In genomic region chr1:175036476-175036875, GRCh38 we compare ENCODE assay signal across 24 cellular contexts. TPM values are rescaled to one million over a fixed set of nuclear protein-coding genes. Genes with fewer than 3 reads are reported as not detected.
"Had no signal": no experiment of that assay in that cellular context is flagged by ENCODE, and none has a peak within 500 bp of the region (broad histone marks: within the 10 kb centered on the region; RNA-seq: fewer than 3 reads in every experiment).

No MANE protein-coding gene starts in this region.

- DNase-seq: immature natural killer cell; kidney; left ventricle myocardium inferior; midbrain; mucosa of descending colon; naive thymus-derived CD4-positive, alpha-beta T cell; nucleus accumbens; pancreas; posterior cingulate gyrus; retina; right cardiac atrium; spleen; stimulated activated CD4-positive, alpha-beta T cell treated with anti-CD3 and anti-CD28 coated beads, Interleukin-4, amount 100 ng/mL, for 24 hours; stimulated activated naive CD4-positive, alpha-beta T cell; tibial artery; trophoblast cell; upper lobe of right lung had no signal

- H3K9me3 ChIP-seq: left ventricle myocardium inferior, mucosa of descending colon, pancreas, prostate gland, spleen, suprapubic skin, thoracic aorta, tibial artery, upper lobe of right lung had no signal

- H3K27ac ChIP-seq: hepatocyte, left ventricle myocardium inferior, pancreas, prostate gland, spleen, suprapubic skin, thoracic aorta, tibial artery, upper lobe of right lung had no signal

- H3K27me3 ChIP-seq: hepatocyte, pancreas, spleen, suprapubic skin, tibial artery, upper lobe of right lung had no signal

- H3K4me1 ChIP-seq: left ventricle myocardium inferior, pancreas, prostate gland, spleen, suprapubic skin, tibial artery, upper lobe of right lung had no signal

- H2AFZ ChIP-seq: hepatocyte had no signal

- H3K4me2 ChIP-seq: hepatocyte had no signal

- H3K36me3 ChIP-seq: left ventricle myocardium inferior, pancreas, prostate gland, spleen, suprapubic skin, thoracic aorta, tibial artery, upper lobe of right lung had no signal

- H3K4me3 ChIP-seq: hepatocyte, left ventricle myocardium inferior, lung, mucosa of descending colon, pancreas, prostate gland, skin epidermis, spleen, suprapubic skin, thoracic aorta, tibial artery, upper lobe of right lung had no signal

RNA-seq across cellular contexts. Expression of gene TNN, which starts 31.2 kb away (rescaled TPM):
- polyA plus RNA-seq: immature natural killer cell; naive thymus-derived CD4-positive, alpha-beta T cell; neural cell had no signal
